In the genomic region with DNA sequence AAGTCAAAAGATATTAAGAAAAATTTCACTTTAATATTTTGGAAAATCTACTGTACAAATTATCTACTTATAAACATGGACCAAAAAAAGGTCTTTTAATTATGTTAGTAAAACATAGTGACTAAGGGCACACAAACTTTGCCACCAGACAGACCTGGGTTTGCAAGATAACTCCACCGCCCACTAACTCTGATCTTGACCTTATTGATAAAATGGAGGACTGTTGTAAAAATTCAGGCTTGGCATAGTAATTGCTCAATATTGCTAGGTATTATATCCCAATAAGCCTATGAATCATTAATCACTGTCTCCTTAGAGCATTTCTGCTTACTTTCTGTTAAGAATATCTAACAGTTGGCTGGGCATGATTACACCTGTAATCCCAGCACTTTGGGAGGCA, we compare ENCODE assay signal across 16 cellular contexts.
"Had no signal": no experiment of that assay in that cellular context is flagged by ENCODE, and none has a peak within 500 bp of the region (broad histone marks: within the 10 kb centered on the region; RNA-seq: fewer than 3 reads in every experiment).

No MANE protein-coding gene starts in this region.

- H3K9me3 ChIP-seq: esophagus muscularis mucosa, pancreas, SK-N-SH, upper lobe of left lung had no signal

- H3K36me3 ChIP-seq: esophagus muscularis mucosa, pancreas, upper lobe of left lung had no signal

- H3K27ac Mint-ChIP-seq: activated T-helper 1 cell treated with anti-CD3 and anti-CD28 coated beads, Interleukin-12 subunit alpha, Interleukin-12 subunit beta, Interleukin-2, Interleukin-4 antibody, amounts not matched to agents 30 ng/mL and 10 ng/mL and 1 ng/mL, durations not matched to agents 14 hours and 24 hours and 36 hours; dendritic cell treated with granulocyte-macrophage colony-stimulating factor and Interleukin-4, amounts not matched to agents 40 ng/mL and 50 ng/mL, for 4 days had no signal

- H3K4me3 ChIP-seq: esophagus muscularis mucosa, hepatocyte, pancreas, upper lobe of left lung had no signal

- DNase-seq: activated CD4-positive, CD25-positive, alpha-beta regulatory T cell treated with anti-CD3 and anti-CD28 coated beads, Interleukin-2, amount 50 U/mL, for 72 hours; activated naive CD4-positive, alpha-beta T cell treated with Interleukin-2 at 50 U/mL for 16 hours; anterior cingulate cortex; islet precursor cell; midbrain; pancreas; SK-N-SH; stimulated activated CD4-positive, alpha-beta T cell treated with anti-CD3 and anti-CD28 coated beads, Interleukin-15, amount 100 ng/mL, for 24 hours; stimulated activated CD4-positive, alpha-beta T cell treated with anti-CD3 and anti-CD28 coated beads, Interleukin-4, amount 100 ng/mL, for 24 hours; stimulated activated naive CD8-positive, alpha-beta T cell treated with anti-CD3 and anti-CD28 coated beads, Interleukin-15, Interleukin-2, amounts not matched to agents 100 U/mL and 50 U/mL, for 24 hours; T-helper 1 cell; upper lobe of left lung had no signal

- H3K4me1 ChIP-seq: pancreas had no signal

- H3K27me3 ChIP-seq: esophagus muscularis mucosa, hepatocyte, pancreas, upper lobe of left lung had no signal

- H3K4me3 Mint-ChIP-seq: activated T-helper 1 cell treated with anti-CD3 and anti-CD28 coated beads, Interleukin-12 subunit alpha, Interleukin-12 subunit beta, Interleukin-2, Interleukin-4 antibody, amounts not matched to agents 30 ng/mL and 10 ng/mL and 1 ng/mL, durations not matched to agents 14 hours and 24 hours and 36 hours; dendritic cell treated with granulocyte-macrophage colony-stimulating factor and Interleukin-4, amounts not matched to agents 40 ng/mL and 50 ng/mL, for 4 days had no signal

- H3K27ac ChIP-seq: hepatocyte, pancreas, upper lobe of left lung had no signal

- H3K9me3 Mint-ChIP-seq: activated T-helper 1 cell treated with anti-CD3 and anti-CD28 coated beads, Interleukin-12 subunit alpha, Interleukin-12 subunit beta, Interleukin-2, Interleukin-4 antibody, amounts not matched to agents 30 ng/mL and 10 ng/mL and 1 ng/mL, durations not matched to agents 14 hours and 24 hours and 36 hours; dendritic cell treated with granulocyte-macrophage colony-stimulating factor and Interleukin-4, amounts not matched to agents 40 ng/mL and 50 ng/mL, for 4 days had no signal

- ATAC-seq: pancreas; stimulated activated naive CD8-positive, alpha-beta T cell treated with anti-CD3 and anti-CD28 coated beads, Interleukin-15, Interleukin-2, amounts not matched to agents 100 U/mL and 50 U/mL, for 24 hours had no signal
